Comparison of ENCODE assay signal across 18 cellular contexts in the genomic region with DNA sequence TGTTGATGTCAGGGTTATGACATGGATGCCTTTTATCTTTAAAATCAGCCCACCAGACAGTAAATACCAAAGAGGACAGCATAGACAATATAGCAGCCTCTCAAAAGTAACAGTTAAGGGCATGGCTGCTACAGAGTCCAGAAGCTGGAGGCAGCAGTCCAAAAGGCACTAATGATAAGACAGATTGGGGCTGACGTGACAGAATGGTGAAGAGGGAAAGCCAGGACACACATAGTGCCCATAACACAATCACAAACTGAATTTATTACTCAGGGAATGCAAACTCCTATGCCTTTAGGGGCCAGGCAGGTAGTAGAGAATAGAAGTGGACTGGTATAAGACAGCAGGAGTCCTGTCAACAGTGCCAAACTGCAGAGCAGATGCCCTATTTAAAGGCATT.
"Had no signal": no experiment of that assay in that cellular context is flagged by ENCODE, and none has a peak within 500 bp of the region (broad histone marks: within the 10 kb centered on the region; RNA-seq: fewer than 3 reads in every experiment).

No MANE protein-coding gene starts in this region.

- DNase-seq: cortex of kidney; dorsolateral prefrontal cortex; effector CD8-positive, alpha-beta T cell; immature natural killer cell; mesendoderm; naive B cell; occipital lobe; pancreas; stimulated activated CD4-positive, alpha-beta T cell treated with anti-CD3 and anti-CD28 coated beads, Interleukin-2, amount 100 ng/mL, for 24 hours; stimulated activated CD4-positive, alpha-beta T cell treated with anti-CD3 and anti-CD28 coated beads, Interleukin-4, amount 100 ng/mL, for 4 hours; stimulated activated naive B cell treated with anti-CD40 and anti-IgM and Interleukin-4, amounts not matched to agents 10 μg/mL and 1 μg/mL and 100 μg/mL, for 72 hours; stomach; substantia nigra; trophoblast cell had no signal

- H3K9me3 ChIP-seq: pancreas, prostate gland, stomach, thoracic aorta had no signal

- ATAC-seq: esophagus mucosa; pancreas; sciatic nerve; stimulated activated naive B cell treated with anti-CD40 and anti-IgM and Interleukin-4, amounts not matched to agents 10 μg/mL and 1 μg/mL and 100 μg/mL, for 72 hours had no signal

- H3K4me3 ChIP-seq: dorsolateral prefrontal cortex, pancreas, prostate gland, stomach, thoracic aorta had no signal

- H3K4me1 ChIP-seq: pancreas, prostate gland, stomach had no signal

- H3K27ac ChIP-seq: pancreas, prostate gland, stomach, thoracic aorta had no signal

- H3K27me3 ChIP-seq: dorsolateral prefrontal cortex, pancreas, stomach had no signal
